ENCODE assay signal across 14 cellular contexts in the genomic region with DNA sequence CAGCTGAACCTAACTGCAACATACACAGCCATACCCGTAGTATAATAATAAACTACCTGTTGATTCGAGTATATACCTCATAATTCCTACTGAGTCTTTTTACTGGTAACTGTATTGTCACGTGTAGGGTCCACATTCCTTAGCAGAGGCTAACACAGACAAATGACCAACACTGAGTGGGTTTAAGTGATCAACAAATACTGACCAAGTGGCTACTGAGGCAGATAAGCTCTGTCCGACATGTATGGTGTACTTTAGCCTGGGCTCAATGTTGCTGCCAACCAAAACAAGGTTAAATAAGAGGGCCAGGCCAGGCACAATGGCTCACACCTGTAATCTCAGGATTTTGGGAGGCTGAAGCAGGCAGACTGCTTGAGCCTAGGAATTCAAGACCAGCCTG. TPM values are rescaled to one million over a fixed set of nuclear protein-coding genes. Genes with fewer than 3 reads are reported as not detected.
A peak's percentile ranks its signal among the peaks of the same experiment; 100 is the strongest.
DNase-seq lines count a peak whose midpoint lies in the region; ATAC-seq and TF ChIP-seq lines count a peak whose summit lies in the region.
"Had no signal": no experiment of that assay in that cellular context is flagged by ENCODE, and none has a peak within 500 bp of the region (broad histone marks: within the 10 kb centered on the region; RNA-seq: fewer than 3 reads in every experiment).

No MANE protein-coding gene starts in this region.

- no peaks in the 10 kb centered on the region for H3K27me3 Mint-ChIP-seq in CD4-positive, alpha-beta T cell
- H3K27me3 Mint-ChIP-seq in IgD-negative memory B cell (no peaks in the 10 kb centered on the region), neural progenitor cell (ENCODE audit: insufficient read depth, low read depth) (no peaks in the 10 kb centered on the region)
- H3K27me3 Mint-ChIP-seq in central memory CD8-positive, alpha-beta T cell = no peaks in the 10 kb centered on the region
- H3K27me3 Mint-ChIP-seq: type B pancreatic cell had no signal

- H3K79me2 ChIP-seq in neural progenitor cell (ENCODE audit: low read depth) = peaks cover 100% of the 10 kb centered on the region

- peak overlapping the region; percentile 97 for H3K27ac ChIP-seq in CD4-positive, alpha-beta T cell (ENCODE audit: low read depth, low read length)
- no peak overlapping the region for H3K27ac ChIP-seq in neural progenitor cell

- no peak overlapping the region for H3K9ac ChIP-seq in neural progenitor cell

- peak overlapping the region; percentile 89 for H3K4me3 Mint-ChIP-seq in CD4-positive, alpha-beta T cell
- H3K4me3 Mint-ChIP-seq in IgD-negative memory B cell (peak overlapping the region; percentile 86 to 97 (median 94)), neural progenitor cell (no peak overlapping the region)
- peak overlapping the region; percentile 85 for H3K4me3 Mint-ChIP-seq in central memory CD8-positive, alpha-beta T cell
- H3K4me3 Mint-ChIP-seq: HFFc6, type B pancreatic cell had no signal

- H3K36me3 ChIP-seq in neural progenitor cell = no peaks in the 10 kb centered on the region

- H3K4me1 Mint-ChIP-seq in CD4-positive, alpha-beta T cell (ENCODE audit: low read depth) = peaks cover 95% of the 10 kb centered on the region
- peaks cover 49 to 86% (median 76%) of the 10 kb centered on the region in 3 donors for H3K4me1 Mint-ChIP-seq in IgD-negative memory B cell
- H3K4me1 Mint-ChIP-seq in central memory CD8-positive, alpha-beta T cell = peaks cover 84% of the 10 kb centered on the region
- H3K4me1 Mint-ChIP-seq in neural progenitor cell = peaks cover 9% of the 10 kb centered on the region

- DNase-seq in CD4-positive, alpha-beta T cell = no peak
- no peak for DNase-seq in central memory CD8-positive, alpha-beta T cell (ENCODE audit: low spot score in 2 of 2)
- DNase-seq in neural progenitor cell (ENCODE audit: low spot score) (no peak), NCI-H146 treated with DMSO at 0.1 percent for 48 hours (lab: John Stamatoyannopoulos, UW; ENCODE audit: unreplicated experiment) (no peak), KG1 (lab: John Stamatoyannopoulos, UW) (no peak), NCI-H1694 (lab: John Stamatoyannopoulos, UW) (no peak)
- no peak for DNase-seq in NK-92 treated with Interleukin-12 subunit alpha and Interleukin-12 subunit beta, amount 100 ng/mL, for 24 hours (lab: John Stamatoyannopoulos, UW)
- DNase-seq: amygdala, HFFc6, left ventricle myocardium superior, SIG-M5 had no signal

- intact Hi-C loops in CD4-positive, alpha-beta T cell (cut with DNase I, micrococcal nuclease) = no loop called here

- H3K4me1 ChIP-seq in neural progenitor cell = peaks cover 14% of the 10 kb centered on the region

- H3K9me3 ChIP-seq in CD4-positive, alpha-beta T cell (ENCODE audit: control insufficient read depth, low read length) = no peaks in the 10 kb centered on the region
- no peaks in the 10 kb centered on the region for H3K9me3 ChIP-seq in neural progenitor cell (ENCODE audit: low read depth)
- H3K9me3 ChIP-seq: heart left ventricle had no signal

- ATAC-seq in CD4-positive, alpha-beta T cell (ENCODE audit: poor library complexity) = no peak
- no peak for ATAC-seq in central memory CD8-positive, alpha-beta T cell (replicated peaks; ENCODE audit: extremely low read depth, poor library complexity, severe bottlenecking)

- no peak for TF ChIP-seq CTCF in CD4-positive, alpha-beta T cell (IDR thresholded peaks at IDR 0.05)
- no peak for TF ChIP-seq CTCF in neural progenitor cell (IDR thresholded peaks at IDR 0.05)

- H2AFZ ChIP-seq in neural progenitor cell (replicated peaks) = no peak overlapping the region

- POLR2A ChIA-PET in CD4-positive, alpha-beta T cell (lab: Charles Lee) = interaction anchor here (0.7 to 4.6 kb wide), 12 partner anchors 9 to 74 kb away, joined by 3 to 116 read pairs (median 4); a partner anchor contains a TSS

- peaks cover 90% of the 10 kb centered on the region for H4K20me1 ChIP-seq in neural progenitor cell (ENCODE audit: low read depth)

- H3K27ac Mint-ChIP-seq in CD4-positive, alpha-beta T cell = peak overlapping the region; percentile 99
- H3K27ac Mint-ChIP-seq in IgD-negative memory B cell (peak overlapping the region; percentile 89 to 100 (median 100)), neural progenitor cell (no peak overlapping the region)
- H3K27ac Mint-ChIP-seq in central memory CD8-positive, alpha-beta T cell (ENCODE audit: low read depth) = peak overlapping the region; percentile 100
- H3K27ac Mint-ChIP-seq: HFFc6, type B pancreatic cell had no signal

- H3K27me3 ChIP-seq in CD4-positive, alpha-beta T cell (ENCODE audit: control insufficient read depth, insufficient read depth, low read length) = no peaks in the 10 kb centered on the region
- H3K27me3 ChIP-seq in neural progenitor cell = no peaks in the 10 kb centered on the region
- H3K27me3 ChIP-seq: heart left ventricle had no signal

- H3K9me3 Mint-ChIP-seq in CD4-positive, alpha-beta T cell = no peaks in the 10 kb centered on the region
- no peaks in the 10 kb centered on the region for H3K9me3 Mint-ChIP-seq in IgD-negative memory B cell
- no peaks in the 10 kb centered on the region for H3K9me3 Mint-ChIP-seq in central memory CD8-positive, alpha-beta T cell
- peaks cover 15% of the 10 kb centered on the region for H3K9me3 Mint-ChIP-seq in neural progenitor cell
- H3K9me3 Mint-ChIP-seq: HFFc6, type B pancreatic cell had no signal

- CTCF ChIA-PET in CD4-positive, alpha-beta T cell (lab: Charles Lee) = interaction anchor here (0.6 to 2.0 kb wide), 4 partner anchors 10 to 149 kb away, joined by 3 to 7 read pairs (median 3); no protein-coding TSS in a partner anchor

- H3K36me3 Mint-ChIP-seq in CD4-positive, alpha-beta T cell (ENCODE audit: low read depth) = no peaks in the 10 kb centered on the region
- peaks cover 10% of the 10 kb centered on the region for H3K36me3 Mint-ChIP-seq in IgD-negative memory B cell
- H3K36me3 Mint-ChIP-seq in central memory CD8-positive, alpha-beta T cell (ENCODE audit: insufficient read depth) = peaks cover 30% of the 10 kb centered on the region
- peaks cover 38% of the 10 kb centered on the region for H3K36me3 Mint-ChIP-seq in neural progenitor cell

- no peak overlapping the region for H3K4me3 ChIP-seq in neural progenitor cell

- peak overlapping the region; percentile 24 for H3K4me2 ChIP-seq in neural progenitor cell

- H3F3A ChIP-seq in neural progenitor cell (ENCODE audit: low read depth) = no peaks in the 10 kb centered on the region

RNA-seq across cellular contexts. Expression of a gene that starts 12.7 kb away (rescaled TPM):
- total RNA-seq in CD4-positive, alpha-beta T cell = 10 to 100 TPM; 78.0 to 86.8 TPM
- polyA plus RNA-seq in IgD-negative memory B cell = 156 TPM
- 137 and 185 TPM in 2 replicates for total RNA-seq in neural progenitor cell (ENCODE audit: low replicate concordance)
